ENCODE assay signal across 1 cellular context in the genomic region with DNA sequence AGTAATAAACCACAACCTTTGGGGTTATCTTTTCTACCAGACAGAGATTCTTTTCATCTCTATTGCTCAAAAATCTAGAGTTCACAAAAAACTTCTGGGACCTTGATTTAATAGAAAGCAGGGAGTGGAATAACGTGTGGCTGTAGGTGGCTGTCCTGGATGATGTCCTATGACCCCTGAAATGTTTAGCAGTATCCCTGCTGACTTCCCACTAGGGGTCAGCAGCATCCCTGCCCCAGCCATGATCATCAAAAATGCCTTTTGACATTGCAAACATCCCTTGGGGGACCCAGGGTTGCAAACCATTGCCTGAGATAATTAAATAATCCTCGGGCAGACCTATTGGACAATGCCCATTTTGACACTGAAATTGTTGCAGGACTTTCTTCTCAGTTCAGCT.
TF ChIP-seq lines count a peak whose summit lies in the region.

No MANE protein-coding gene starts in this region.

TF ChIP-seq in H1, 55 proteins besides CTCF, POLR2A, EP300 and RAD21 (continued from another document):
- TF ChIP-seq, protein P1, sequence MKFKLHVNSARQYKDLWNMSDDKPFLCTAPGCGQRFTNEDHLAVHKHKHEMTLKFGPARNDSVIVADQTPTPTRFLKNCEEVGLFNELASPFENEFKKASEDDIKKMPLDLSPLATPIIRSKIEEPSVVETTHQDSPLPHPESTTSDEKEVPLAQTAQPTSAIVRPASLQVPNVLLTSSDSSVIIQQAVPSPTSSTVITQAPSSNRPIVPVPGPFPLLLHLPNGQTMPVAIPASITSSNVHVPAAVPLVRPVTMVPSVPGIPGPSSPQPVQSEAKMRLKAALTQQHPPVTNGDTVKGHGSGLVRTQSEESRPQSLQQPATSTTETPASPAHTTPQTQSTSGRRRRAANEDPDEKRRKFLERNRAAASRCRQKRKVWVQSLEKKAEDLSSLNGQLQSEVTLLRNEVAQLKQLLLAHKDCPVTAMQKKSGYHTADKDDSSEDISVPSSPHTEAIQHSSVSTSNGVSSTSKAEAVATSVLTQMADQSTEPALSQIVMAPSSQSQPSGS (IDR thresholded peaks at IDR 0.05; ENCODE audit: low read length) = no peak
- TF ChIP-seq TBP (IDR thresholded peaks at IDR 0.05; ENCODE audit: low read depth, low read length) (no peak), TAF7 (optimal IDR thresholded peaks at IDR 0.05; ENCODE audit: borderline replicate concordance, low read depth, low read length) (no peak), RFX5 (IDR thresholded peaks at IDR 0.05; ENCODE audit: borderline replicate concordance, low read depth, low read length) (no peak), FOSL1 (IDR thresholded peaks at IDR 0.05; ENCODE audit: insufficient read depth, low read depth, low read length) (no peak), BACH1 (IDR thresholded peaks at IDR 0.05; ENCODE audit: low read length) (no peak), KDM1A (IDR thresholded peaks at IDR 0.05; ENCODE audit: borderline replicate concordance, low read length) (no peak), EZH2 (IDR thresholded peaks at IDR 0.05; ENCODE audit: low read depth, low read length, severe bottlenecking) (no peak), CHD1 (IDR thresholded peaks at IDR 0.05; ENCODE audit: low read depth, low read length) (no peak), YY1 (IDR thresholded peaks at IDR 0.05; ENCODE audit: low read depth, low read length) (no peak), NANOG (IDR thresholded peaks at IDR 0.05; ENCODE audit: insufficient read depth, low read depth, low read length, poor library complexity, severe bottlenecking) (no peak), POU5F1 (IDR thresholded peaks at IDR 0.05; ENCODE audit: low read depth, low read length) (no peak), HDAC2 (IDR thresholded peaks at IDR 0.05; ENCODE audit: borderline replicate concordance in 1 of 2, low read depth in 2 of 2, low read length in 2 of 2) (no peak), ZNF274 (IDR thresholded peaks at IDR 0.05; ENCODE audit: borderline replicate concordance, extremely low read depth, low read length) (no peak), CEBPB (IDR thresholded peaks at IDR 0.05; ENCODE audit: low read depth, low read length) (no peak), SP2 (IDR thresholded peaks at IDR 0.05; ENCODE audit: low read length) (no peak)
- TF ChIP-seq, protein P2, sequence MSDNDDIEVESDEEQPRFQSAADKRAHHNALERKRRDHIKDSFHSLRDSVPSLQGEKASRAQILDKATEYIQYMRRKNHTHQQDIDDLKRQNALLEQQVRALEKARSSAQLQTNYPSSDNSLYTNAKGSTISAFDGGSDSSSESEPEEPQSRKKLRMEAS (IDR thresholded peaks at IDR 0.05) = no peak
